Comparison of ENCODE assay signal across 27 cellular contexts in genomic region chr11:65622011-65622410, GRCh38. TPM values are rescaled to one million over a fixed set of nuclear protein-coding genes. Genes with fewer than 3 reads are reported as not detected.
"Had no signal": no experiment of that assay in that cellular context is flagged by ENCODE, and none has a peak within 500 bp of the region (broad histone marks: within the 10 kb centered on the region; RNA-seq: fewer than 3 reads in every experiment).

No MANE protein-coding gene starts in this region.

- H3K4me3 Mint-ChIP-seq: activated CD4-positive, alpha-beta T cell treated with anti-CD3 and anti-CD28 coated beads for 36 hours; activated naive CD4-positive, alpha-beta T cell treated with anti-CD3 and anti-CD28 coated beads, Interleukin-2, amount 10 ng/mL, durations not matched to agents 7 days and 5 days; immature natural killer cell; naive thymus-derived CD4-positive, alpha-beta T cell; type B pancreatic cell had no signal

- H3K27me3 Mint-ChIP-seq: activated CD4-positive, alpha-beta T cell treated with anti-CD3 and anti-CD28 coated beads for 36 hours; activated naive CD4-positive, alpha-beta T cell treated with anti-CD3 and anti-CD28 coated beads, Interleukin-2, amount 10 ng/mL, durations not matched to agents 7 days and 5 days; naive thymus-derived CD4-positive, alpha-beta T cell; progenitor cell of endocrine pancreas; type B pancreatic cell had no signal

- ATAC-seq: activated CD4-positive, alpha-beta T cell treated with anti-CD3 and anti-CD28 coated beads for 36 hours; esophagus mucosa; left lobe of liver; naive thymus-derived CD4-positive, alpha-beta T cell had no signal

- H3K4me1 ChIP-seq: neural progenitor cell had no signal

- H3K27me3 ChIP-seq: brain microvascular endothelial cell, hepatocyte, neural progenitor cell had no signal

- H3K9me3 ChIP-seq: thoracic aorta had no signal

- H3K4me3 ChIP-seq: hepatocyte, neural progenitor cell, thoracic aorta had no signal

- DNase-seq: activated CD4-positive, alpha-beta T cell treated with anti-CD3 and anti-CD28 coated beads for 36 hours; activated CD4-positive, alpha-beta T cell treated with anti-CD3 and anti-CD28 coated beads, Interleukin-2, amount 50 U/mL, for 48 hours; activated effector memory CD4-positive, alpha-beta T cell treated with anti-CD3 and anti-CD28 coated beads, Interleukin-2, amount 50 U/mL, for 16 hours; activated naive CD4-positive, alpha-beta T cell treated with anti-CD3 and anti-CD28 coated beads, Interleukin-2, amount 10 ng/mL, durations not matched to agents 7 days and 5 days; aorta; brain microvascular endothelial cell; caudate nucleus; dermis blood vessel endothelial cell; effector CD8-positive, alpha-beta T cell; foreskin melanocyte; immature natural killer cell; naive thymus-derived CD4-positive, alpha-beta T cell; retina; stimulated activated CD4-positive, alpha-beta T cell treated with anti-CD3 and anti-CD28 coated beads, Interleukin-2, amount 100 ng/mL, for 48 hours; stimulated activated CD8-positive, alpha-beta memory T cell treated with anti-CD3 and anti-CD28 coated beads, Interleukin-4, amount 100 ng/mL, for 48 hours; stimulated activated naive CD4-positive, alpha-beta T cell treated with Interleukin-2 at 50 U/mL for 16 hours; T-helper 1 cell; T-helper 9 cell had no signal

- H3K27ac ChIP-seq: brain microvascular endothelial cell, hepatocyte, neural progenitor cell, thoracic aorta had no signal

- H3K9me3 Mint-ChIP-seq: activated naive CD4-positive, alpha-beta T cell treated with anti-CD3 and anti-CD28 coated beads, Interleukin-2, amount 10 ng/mL, durations not matched to agents 7 days and 5 days; immature natural killer cell; naive thymus-derived CD4-positive, alpha-beta T cell; neural progenitor cell; type B pancreatic cell had no signal

- H3K27ac Mint-ChIP-seq: activated CD4-positive, alpha-beta T cell treated with anti-CD3 and anti-CD28 coated beads for 36 hours; activated naive CD4-positive, alpha-beta T cell treated with anti-CD3 and anti-CD28 coated beads, Interleukin-2, amount 10 ng/mL, durations not matched to agents 7 days and 5 days; naive thymus-derived CD4-positive, alpha-beta T cell; neural progenitor cell; progenitor cell of endocrine pancreas; type B pancreatic cell had no signal

- H3K36me3 ChIP-seq: neural progenitor cell had no signal

- H3K36me3 Mint-ChIP-seq: type B pancreatic cell had no signal

RNA-seq across cellular contexts. Expression of gene KCNK7, which starts 26.4 kb away (rescaled TPM):
- total RNA-seq: hepatocyte, kidney epithelial cell, left lobe of liver, osteocyte had no signal
